1 cellular context compared by ENCODE assay signal in the genomic region with DNA sequence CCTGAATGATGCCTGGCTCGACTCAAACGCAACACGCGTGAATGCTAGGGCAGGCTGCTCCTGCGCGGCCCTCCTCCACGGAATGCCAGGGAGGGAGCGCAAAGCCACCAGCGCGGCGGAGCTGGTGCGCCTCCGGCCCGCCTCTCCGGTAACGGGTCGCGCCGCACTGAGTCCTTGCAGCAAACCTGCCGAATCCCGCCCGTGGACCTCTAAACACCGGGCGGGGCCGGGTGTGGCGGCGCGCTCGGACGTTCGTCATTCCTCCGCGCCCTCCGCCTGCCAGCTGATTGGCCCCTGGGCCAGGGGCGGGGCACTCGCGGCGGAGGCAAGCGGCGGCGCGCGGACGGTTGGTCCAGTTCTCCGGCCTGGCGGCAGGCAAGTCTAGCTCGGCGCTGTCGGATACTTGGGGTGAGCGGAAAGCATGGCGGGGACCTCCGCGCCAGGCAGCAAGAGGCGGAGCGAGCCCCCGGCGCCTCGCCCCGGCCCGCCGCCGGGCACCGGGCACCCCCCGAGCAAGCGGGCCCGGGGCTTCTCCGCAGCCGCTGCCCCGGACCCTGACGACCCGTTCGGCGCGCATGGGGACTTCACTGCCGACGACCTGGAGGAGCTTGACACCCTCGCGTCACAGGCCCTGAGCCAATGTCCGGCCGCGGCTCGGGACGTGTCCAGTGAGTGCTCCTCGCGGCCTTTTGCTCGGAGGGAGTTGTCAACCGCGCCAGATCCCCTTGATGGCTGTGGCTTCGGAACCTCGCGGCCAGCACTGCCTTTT.
TF ChIP-seq lines count a peak whose summit lies in the region.

A gene (plus strand): TSS at position 313 of the 769 bp plus-strand sequence. CDS start 109 bp downstream, at position 422.

TF ChIP-seq in HepG2, 621 proteins besides CTCF, POLR2A, EP300 and RAD21 (continued from another document and continues in another):
- TF ChIP-seq, protein P1, sequence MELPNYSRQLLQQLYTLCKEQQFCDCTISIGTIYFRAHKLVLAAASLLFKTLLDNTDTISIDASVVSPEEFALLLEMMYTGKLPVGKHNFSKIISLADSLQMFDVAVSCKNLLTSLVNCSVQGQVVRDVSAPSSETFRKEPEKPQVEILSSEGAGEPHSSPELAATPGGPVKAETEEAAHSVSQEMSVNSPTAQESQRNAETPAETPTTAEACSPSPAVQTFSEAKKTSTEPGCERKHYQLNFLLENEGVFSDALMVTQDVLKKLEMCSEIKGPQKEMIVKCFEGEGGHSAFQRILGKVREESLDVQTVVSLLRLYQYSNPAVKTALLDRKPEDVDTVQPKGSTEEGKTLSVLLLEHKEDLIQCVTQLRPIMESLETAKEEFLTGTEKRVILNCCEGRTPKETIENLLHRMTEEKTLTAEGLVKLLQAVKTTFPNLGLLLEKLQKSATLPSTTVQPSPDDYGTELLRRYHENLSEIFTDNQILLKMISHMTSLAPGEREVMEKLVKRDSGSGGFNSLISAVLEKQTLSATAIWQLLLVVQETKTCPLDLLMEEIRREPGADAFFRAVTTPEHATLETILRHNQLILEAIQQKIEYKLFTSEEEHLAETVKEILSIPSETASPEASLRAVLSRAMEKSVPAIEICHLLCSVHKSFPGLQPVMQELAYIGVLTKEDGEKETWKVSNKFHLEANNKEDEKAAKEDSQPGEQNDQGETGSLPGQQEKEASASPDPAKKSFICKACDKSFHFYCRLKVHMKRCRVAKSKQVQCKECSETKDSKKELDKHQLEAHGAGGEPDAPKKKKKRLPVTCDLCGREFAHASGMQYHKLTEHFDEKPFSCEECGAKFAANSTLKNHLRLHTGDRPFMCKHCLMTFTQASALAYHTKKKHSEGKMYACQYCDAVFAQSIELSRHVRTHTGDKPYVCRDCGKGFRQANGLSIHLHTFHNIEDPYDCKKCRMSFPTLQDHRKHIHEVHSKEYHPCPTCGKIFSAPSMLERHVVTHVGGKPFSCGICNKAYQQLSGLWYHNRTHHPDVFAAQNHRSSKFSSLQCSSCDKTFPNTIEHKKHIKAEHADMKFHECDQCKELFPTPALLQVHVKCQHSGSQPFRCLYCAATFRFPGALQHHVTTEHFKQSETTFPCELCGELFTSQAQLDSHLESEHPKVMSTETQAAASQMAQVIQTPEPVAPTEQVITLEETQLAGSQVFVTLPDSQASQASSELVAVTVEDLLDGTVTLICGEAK (IDR thresholded peaks at IDR 0.05): no peak
- TF ChIP-seq, protein P1 (CRISPR knock-in tag; IDR thresholded peaks at IDR 0.05): peak; percentile 50; the same call in 1 of the 2 replicates
- peak; percentile 73 for TF ChIP-seq MEF2D (CRISPR knock-in tag; IDR thresholded peaks at IDR 0.05)
- TF ChIP-seq, protein P2, sequence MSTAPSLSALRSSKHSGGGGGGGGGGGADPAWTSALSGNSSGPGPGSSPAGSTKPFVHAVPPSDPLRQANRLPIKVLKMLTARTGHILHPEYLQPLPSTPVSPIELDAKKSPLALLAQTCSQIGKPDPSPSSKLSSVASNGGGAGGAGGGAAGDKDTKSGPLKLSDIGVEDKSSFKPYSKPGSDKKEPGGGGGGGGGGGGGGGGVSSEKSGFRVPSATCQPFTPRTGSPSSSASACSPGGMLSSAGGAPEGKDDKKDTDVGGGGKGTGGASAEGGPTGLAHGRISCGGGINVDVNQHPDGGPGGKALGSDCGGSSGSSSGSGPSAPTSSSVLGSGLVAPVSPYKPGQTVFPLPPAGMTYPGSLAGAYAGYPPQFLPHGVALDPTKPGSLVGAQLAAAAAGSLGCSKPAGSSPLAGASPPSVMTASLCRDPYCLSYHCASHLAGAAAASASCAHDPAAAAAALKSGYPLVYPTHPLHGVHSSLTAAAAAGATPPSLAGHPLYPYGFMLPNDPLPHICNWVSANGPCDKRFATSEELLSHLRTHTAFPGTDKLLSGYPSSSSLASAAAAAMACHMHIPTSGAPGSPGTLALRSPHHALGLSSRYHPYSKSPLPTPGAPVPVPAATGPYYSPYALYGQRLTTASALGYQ (CRISPR knock-in tag; IDR thresholded peaks at IDR 0.05): peak; percentile 62; the same call in 1 of the 2 replicates
- TF ChIP-seq BHLHE40 (IDR thresholded peaks at IDR 0.05; ENCODE audit: low read length): no peak
- TF ChIP-seq HDAC2 (CRISPR knock-in tag; IDR thresholded peaks at IDR 0.05): peak; percentile 62
- TF ChIP-seq ZNF672 (CRISPR knock-in tag; IDR thresholded peaks at IDR 0.05): 0 out of 2 replicates have a peak, but pooled peaks have one; percentile 62
- TF ChIP-seq YEATS2 (CRISPR knock-in tag; IDR thresholded peaks at IDR 0.05; ENCODE audit: borderline replicate concordance): peak; percentile 94
- no peak for TF ChIP-seq ZNF737 (CRISPR knock-in tag; IDR thresholded peaks at IDR 0.05; ENCODE audit: borderline replicate concordance)
- TF ChIP-seq ZNF570 (CRISPR knock-in tag; IDR thresholded peaks at IDR 0.05; ENCODE audit: borderline replicate concordance): no peak
- 0 out of 2 replicates have a peak, but pooled peaks have one; percentile 28 for TF ChIP-seq ZNF598 (CRISPR knock-in tag; IDR thresholded peaks at IDR 0.05; ENCODE audit: borderline replicate concordance)
- TF ChIP-seq ZNF138 (CRISPR knock-in tag; IDR thresholded peaks at IDR 0.05; ENCODE audit: low read depth): 0 out of 2 replicates have a peak, but pooled peaks have one; percentile 21
- 0 out of 2 replicates have a peak, but pooled peaks have one; percentile 55 for TF ChIP-seq NFATC3 (CRISPR knock-in tag; IDR thresholded peaks at IDR 0.05)
- no peak for TF ChIP-seq NFIC (IDR thresholded peaks at IDR 0.05; ENCODE audit: low read length)
- TF ChIP-seq, protein P3, sequence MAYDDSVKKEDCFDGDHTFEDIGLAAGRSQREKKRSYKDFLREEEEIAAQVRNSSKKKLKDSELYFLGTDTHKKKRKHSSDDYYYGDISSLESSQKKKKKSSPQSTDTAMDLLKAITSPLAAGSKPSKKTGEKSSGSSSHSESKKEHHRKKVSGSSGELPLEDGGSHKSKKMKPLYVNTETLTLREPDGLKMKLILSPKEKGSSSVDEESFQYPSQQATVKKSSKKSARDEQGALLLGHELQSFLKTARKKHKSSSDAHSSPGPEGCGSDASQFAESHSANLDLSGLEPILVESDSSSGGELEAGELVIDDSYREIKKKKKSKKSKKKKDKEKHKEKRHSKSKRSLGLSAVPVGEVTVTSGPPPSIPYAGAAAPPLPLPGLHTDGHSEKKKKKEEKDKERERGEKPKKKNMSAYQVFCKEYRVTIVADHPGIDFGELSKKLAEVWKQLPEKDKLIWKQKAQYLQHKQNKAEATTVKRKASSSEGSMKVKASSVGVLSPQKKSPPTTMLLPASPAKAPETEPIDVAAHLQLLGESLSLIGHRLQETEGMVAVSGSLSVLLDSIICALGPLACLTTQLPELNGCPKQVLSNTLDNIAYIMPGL (CRISPR knock-in tag; IDR thresholded peaks at IDR 0.05; ENCODE audit: borderline replicate concordance in 1 of 2, low read depth in 1 of 2): peak; percentile 70 to 74
- peak; percentile 89 for TF ChIP-seq THAP11 (CRISPR knock-in tag; IDR thresholded peaks at IDR 0.05)
- TF ChIP-seq ZNF430 (CRISPR knock-in tag; IDR thresholded peaks at IDR 0.05): no peak; the same call in 1 of the 2 replicates
- 0 out of 2 replicates have a peak, but pooled peaks have one; percentile 75 for TF ChIP-seq ZNF550 (CRISPR knock-in tag; IDR thresholded peaks at IDR 0.05; ENCODE audit: borderline replicate concordance)
- TF ChIP-seq, protein P4, sequence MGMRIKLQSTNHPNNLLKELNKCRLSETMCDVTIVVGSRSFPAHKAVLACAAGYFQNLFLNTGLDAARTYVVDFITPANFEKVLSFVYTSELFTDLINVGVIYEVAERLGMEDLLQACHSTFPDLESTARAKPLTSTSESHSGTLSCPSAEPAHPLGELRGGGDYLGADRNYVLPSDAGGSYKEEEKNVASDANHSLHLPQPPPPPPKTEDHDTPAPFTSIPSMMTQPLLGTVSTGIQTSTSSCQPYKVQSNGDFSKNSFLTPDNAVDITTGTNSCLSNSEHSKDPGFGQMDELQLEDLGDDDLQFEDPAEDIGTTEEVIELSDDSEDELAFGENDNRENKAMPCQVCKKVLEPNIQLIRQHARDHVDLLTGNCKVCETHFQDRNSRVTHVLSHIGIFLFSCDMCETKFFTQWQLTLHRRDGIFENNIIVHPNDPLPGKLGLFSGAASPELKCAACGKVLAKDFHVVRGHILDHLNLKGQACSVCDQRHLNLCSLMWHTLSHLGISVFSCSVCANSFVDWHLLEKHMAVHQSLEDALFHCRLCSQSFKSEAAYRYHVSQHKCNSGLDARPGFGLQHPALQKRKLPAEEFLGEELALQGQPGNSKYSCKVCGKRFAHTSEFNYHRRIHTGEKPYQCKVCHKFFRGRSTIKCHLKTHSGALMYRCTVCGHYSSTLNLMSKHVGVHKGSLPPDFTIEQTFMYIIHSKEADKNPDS (CRISPR knock-in tag; IDR thresholded peaks at IDR 0.05): no peak
- TF ChIP-seq, protein P5, sequence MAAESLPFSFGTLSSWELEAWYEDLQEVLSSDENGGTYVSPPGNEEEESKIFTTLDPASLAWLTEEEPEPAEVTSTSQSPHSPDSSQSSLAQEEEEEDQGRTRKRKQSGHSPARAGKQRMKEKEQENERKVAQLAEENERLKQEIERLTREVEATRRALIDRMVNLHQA (CRISPR knock-in tag; IDR thresholded peaks at IDR 0.05): no peak
- TF ChIP-seq POGZ (CRISPR knock-in tag; IDR thresholded peaks at IDR 0.05): peak; percentile 89
- no peak for TF ChIP-seq ZNF713 (CRISPR knock-in tag; IDR thresholded peaks at IDR 0.05)
- no peak for TF ChIP-seq ZNF839 (CRISPR knock-in tag; IDR thresholded peaks at IDR 0.05; ENCODE audit: borderline replicate concordance)
- TF ChIP-seq, protein P6, sequence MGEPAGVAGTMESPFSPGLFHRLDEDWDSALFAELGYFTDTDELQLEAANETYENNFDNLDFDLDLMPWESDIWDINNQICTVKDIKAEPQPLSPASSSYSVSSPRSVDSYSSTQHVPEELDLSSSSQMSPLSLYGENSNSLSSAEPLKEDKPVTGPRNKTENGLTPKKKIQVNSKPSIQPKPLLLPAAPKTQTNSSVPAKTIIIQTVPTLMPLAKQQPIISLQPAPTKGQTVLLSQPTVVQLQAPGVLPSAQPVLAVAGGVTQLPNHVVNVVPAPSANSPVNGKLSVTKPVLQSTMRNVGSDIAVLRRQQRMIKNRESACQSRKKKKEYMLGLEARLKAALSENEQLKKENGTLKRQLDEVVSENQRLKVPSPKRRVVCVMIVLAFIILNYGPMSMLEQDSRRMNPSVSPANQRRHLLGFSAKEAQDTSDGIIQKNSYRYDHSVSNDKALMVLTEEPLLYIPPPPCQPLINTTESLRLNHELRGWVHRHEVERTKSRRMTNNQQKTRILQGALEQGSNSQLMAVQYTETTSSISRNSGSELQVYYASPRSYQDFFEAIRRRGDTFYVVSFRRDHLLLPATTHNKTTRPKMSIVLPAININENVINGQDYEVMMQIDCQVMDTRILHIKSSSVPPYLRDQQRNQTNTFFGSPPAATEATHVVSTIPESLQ (CRISPR knock-in tag; conservative IDR thresholded peaks at IDR 0.05): no peak
- peak; percentile 69 for TF ChIP-seq ZNF788 (CRISPR knock-in tag; IDR thresholded peaks at IDR 0.05; ENCODE audit: borderline replicate concordance)
- TF ChIP-seq, protein P7, sequence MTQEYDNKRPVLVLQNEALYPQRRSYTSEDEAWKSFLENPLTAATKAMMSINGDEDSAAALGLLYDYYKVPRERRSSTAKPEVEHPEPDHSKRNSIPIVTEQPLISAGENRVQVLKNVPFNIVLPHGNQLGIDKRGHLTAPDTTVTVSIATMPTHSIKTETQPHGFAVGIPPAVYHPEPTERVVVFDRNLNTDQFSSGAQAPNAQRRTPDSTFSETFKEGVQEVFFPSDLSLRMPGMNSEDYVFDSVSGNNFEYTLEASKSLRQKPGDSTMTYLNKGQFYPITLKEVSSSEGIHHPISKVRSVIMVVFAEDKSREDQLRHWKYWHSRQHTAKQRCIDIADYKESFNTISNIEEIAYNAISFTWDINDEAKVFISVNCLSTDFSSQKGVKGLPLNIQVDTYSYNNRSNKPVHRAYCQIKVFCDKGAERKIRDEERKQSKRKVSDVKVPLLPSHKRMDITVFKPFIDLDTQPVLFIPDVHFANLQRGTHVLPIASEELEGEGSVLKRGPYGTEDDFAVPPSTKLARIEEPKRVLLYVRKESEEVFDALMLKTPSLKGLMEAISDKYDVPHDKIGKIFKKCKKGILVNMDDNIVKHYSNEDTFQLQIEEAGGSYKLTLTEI (CRISPR knock-in tag; conservative IDR thresholded peaks at IDR 0.05): no peak
- peak; percentile 72 for TF ChIP-seq GATA4 (IDR thresholded peaks at IDR 0.05; ENCODE audit: borderline replicate concordance, low read depth)
- TF ChIP-seq ZNF883 (CRISPR knock-in tag; IDR thresholded peaks at IDR 0.05; ENCODE audit: not compliant biosample characterization): peak; percentile 79
- TF ChIP-seq, protein P8, sequence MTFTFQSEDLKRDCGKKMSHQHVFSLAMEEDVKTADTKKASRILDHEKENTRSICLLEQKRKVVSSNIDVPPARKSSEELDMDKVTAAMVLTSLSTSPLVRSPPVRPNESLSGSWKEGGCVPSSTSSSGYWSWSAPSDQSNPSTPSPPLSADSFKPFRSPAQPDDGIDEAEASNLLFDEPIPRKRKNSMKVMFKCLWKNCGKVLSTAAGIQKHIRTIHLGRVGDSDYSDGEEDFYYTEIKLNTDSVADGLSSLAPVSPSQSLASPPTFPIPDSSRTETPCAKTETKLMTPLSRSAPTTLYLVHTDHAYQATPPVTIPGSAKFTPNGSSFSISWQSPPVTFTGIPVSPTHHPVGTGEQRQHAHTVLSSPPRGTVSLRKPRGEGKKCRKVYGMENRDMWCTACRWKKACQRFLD (CRISPR knock-in tag; IDR thresholded peaks at IDR 0.05; ENCODE audit: borderline replicate concordance): no peak
